ENCODE assay signal across 30 cellular contexts in genomic region chr6:79111549-79111948, GRCh38.
"Had no signal": no experiment of that assay in that cellular context is flagged by ENCODE, and none has a peak within 500 bp of the region (broad histone marks: within the 10 kb centered on the region; RNA-seq: fewer than 3 reads in every experiment).

No MANE protein-coding gene starts in this region.

- H3K4me1 Mint-ChIP-seq: immature natural killer cell; naive thymus-derived CD8-positive, alpha-beta T cell; nephron; neural crest cell; stimulated activated naive B cell treated with anti-CD40 and anti-IgM and Interleukin-4, amounts not matched to agents 10 μg/mL and 1 μg/mL and 100 μg/mL, for 72 hours had no signal

- H3K36me3 ChIP-seq: left lung, lower lobe of right lung, pancreas, prostate gland, stomach, thyroid gland, transverse colon, upper lobe of left lung, vagina had no signal

- ATAC-seq: left colon; left lung; lower lobe of right lung; naive thymus-derived CD8-positive, alpha-beta T cell; pancreas; right cardiac atrium; sciatic nerve; stimulated activated naive CD8-positive, alpha-beta T cell treated with anti-CD3 and anti-CD28 coated beads, Interleukin-15, Interleukin-2, amounts not matched to agents 100 U/mL and 50 U/mL, for 24 hours had no signal

- H3K27me3 ChIP-seq: left lung, pancreas, stomach, testis, thyroid gland, transverse colon, upper lobe of left lung, vagina had no signal

- H3K36me3 Mint-ChIP-seq: immature natural killer cell; naive thymus-derived CD8-positive, alpha-beta T cell; stimulated activated naive B cell treated with anti-CD40 and anti-IgM and Interleukin-4, amounts not matched to agents 10 μg/mL and 1 μg/mL and 100 μg/mL, for 72 hours had no signal

- H3K9me3 Mint-ChIP-seq: immature natural killer cell; naive thymus-derived CD8-positive, alpha-beta T cell; nephron; neural crest cell; stimulated activated naive B cell treated with anti-CD40 and anti-IgM and Interleukin-4, amounts not matched to agents 10 μg/mL and 1 μg/mL and 100 μg/mL, for 72 hours had no signal

- H3K27ac Mint-ChIP-seq: immature natural killer cell; naive thymus-derived CD8-positive, alpha-beta T cell; nephron; stimulated activated naive B cell treated with anti-CD40 and anti-IgM and Interleukin-4, amounts not matched to agents 10 μg/mL and 1 μg/mL and 100 μg/mL, for 72 hours had no signal

- H3K4me3 ChIP-seq: left lung, lower lobe of right lung, pancreas, prostate gland, skin epidermis, stomach, testis, thyroid gland, transverse colon, upper lobe of left lung, vagina had no signal

- H3K4me3 Mint-ChIP-seq: immature natural killer cell; naive thymus-derived CD8-positive, alpha-beta T cell; nephron; neural crest cell; stimulated activated naive B cell treated with anti-CD40 and anti-IgM and Interleukin-4, amounts not matched to agents 10 μg/mL and 1 μg/mL and 100 μg/mL, for 72 hours had no signal

- H3K4me1 ChIP-seq: left lung, lower lobe of right lung, pancreas, prostate gland, stomach, testis, thyroid gland, transverse colon, upper lobe of left lung, vagina had no signal

- DNase-seq: immature natural killer cell; kidney; left colon; left lung; lower lobe of right lung; mammary epithelial cell; mesenchymal stem cell; naive thymus-derived CD8-positive, alpha-beta T cell; nucleus accumbens; pancreas; posterior cingulate gyrus; retina; right cardiac atrium; stimulated activated CD4-positive, alpha-beta T cell treated with anti-CD3 and anti-CD28 coated beads, Interleukin-12 subunit alpha, Interleukin-12 subunit beta, amount 100 ng/mL, for 4 hours; stimulated activated CD4-positive, alpha-beta T cell treated with anti-CD3 and anti-CD28 coated beads, Interleukin-15, amount 100 ng/mL, for 24 hours; stimulated activated CD4-positive, alpha-beta T cell treated with anti-CD3 and anti-CD28 coated beads, Interleukin-2, amount 100 ng/mL, for 24 hours; stimulated activated CD4-positive, alpha-beta T cell treated with anti-CD3 and anti-CD28 coated beads, Interleukin-4, amount 100 ng/mL, for 1 hour; stimulated activated naive B cell treated with anti-CD40 and anti-IgM and Interleukin-4, amounts not matched to agents 10 μg/mL and 1 μg/mL and 100 μg/mL, for 72 hours; stimulated activated naive CD8-positive, alpha-beta T cell treated with anti-CD3 and anti-CD28 coated beads, Interleukin-15, Interleukin-2, amounts not matched to agents 100 U/mL and 50 U/mL, for 24 hours; stomach; testis; thyroid gland; transverse colon; upper lobe of left lung had no signal

- H3K27ac ChIP-seq: left lung, lower lobe of right lung, pancreas, prostate gland, skin epidermis, stomach, testis, thyroid gland, transverse colon, upper lobe of left lung, vagina had no signal

- H3K9me3 ChIP-seq: left lung, lower lobe of right lung, pancreas, prostate gland, stomach, testis, thyroid gland, transverse colon, upper lobe of left lung, vagina had no signal
